ENCODE assay signal across 25 cellular contexts in genomic region chr7:44388089-44388970, GRCh38.
A peak's percentile ranks its signal among the peaks of the same experiment; 100 is the strongest.
DNase-seq lines count a peak whose midpoint lies in the region; ATAC-seq and TF ChIP-seq lines count a peak whose summit lies in the region.
"Had no signal": no experiment of that assay in that cellular context is flagged by ENCODE, and none has a peak within 500 bp of the region (broad histone marks: within the 10 kb centered on the region; RNA-seq: fewer than 3 reads in every experiment).

No MANE protein-coding gene starts in this region.

- H3K4me1 ChIP-seq in heart left ventricle (peaks cover 0 to 21% (median 7%) of the 10 kb centered on the region in 12 donors), thoracic aorta (ENCODE audit: control insufficient read depth in 1 of 2, low read depth in 2 of 2) (peaks cover 18 to 55% of the 10 kb centered on the region in 2 donors)
- H3K4me1 ChIP-seq: esophagus squamous epithelium, upper lobe of left lung had no signal

- H3K4me3 ChIP-seq in heart left ventricle (no peak overlapping the region), thoracic aorta (no peak overlapping the region)
- H3K4me3 ChIP-seq: esophagus squamous epithelium, upper lobe of left lung had no signal

- no peaks in the 10 kb centered on the region for H3K27me3 ChIP-seq in heart left ventricle
- H3K27me3 ChIP-seq in thoracic aorta (replicated peaks; ENCODE audit: insufficient read depth): no peaks in the 10 kb centered on the region
- H3K27me3 ChIP-seq: esophagus squamous epithelium, upper lobe of left lung had no signal

- H3K36me3 ChIP-seq in heart left ventricle (peaks cover 0 to 94% (median 83%) of the 10 kb centered on the region in 9 donors), thoracic aorta (peaks cover 14% of the 10 kb centered on the region)

- WGBS in heart left ventricle, 4 donors: 92 to 95% (median 93%) methylated on average over 14 of the region's 14 CpGs

- H3K9me3 ChIP-seq in heart left ventricle: no peaks in the 10 kb centered on the region
- H3K9me3 ChIP-seq in thoracic aorta: no peaks in the 10 kb centered on the region
- H3K9me3 ChIP-seq: esophagus squamous epithelium, upper lobe of left lung had no signal

- TF ChIP-seq CTCF in heart left ventricle (IDR thresholded peaks at IDR 0.05) (no peak), thoracic aorta (IDR thresholded peaks at IDR 0.05) (no peak)

- ATAC-seq in heart left ventricle (no peak), thoracic aorta (ENCODE audit: insufficient number of reproducible peaks, low FRiP score, low read depth) (no peak), GM19397 (IDR thresholded peaks at IDR 0.05; ENCODE audit: unreplicated experiment) (no peak), HG02884 (IDR thresholded peaks at IDR 0.05; ENCODE audit: unreplicated experiment) (no peak)
- ATAC-seq: activated T-cell treated with anti-CD3 and anti-CD28 coated beads, Interleukin-2, amount 50 U/mL, for 4 hours; Panc1 had no signal

- DNase-seq in cardiac septum (ENCODE audit: low spot score) (peak; percentile 46), heart left ventricle (no peak), cerebellum (ENCODE audit: low spot score) (peak; percentile 88), middle frontal gyrus (ENCODE audit: extremely low spot score, low spot score) (peak; percentile 48), thoracic aorta (ENCODE audit: low spot score) (no peak)
- no peak for DNase-seq in activated effector memory CD4-positive, alpha-beta T cell treated with anti-CD3 and anti-CD28 coated beads, Interleukin-2, amount 50 U/mL, for 16 hours
- DNase-seq: activated CD4-positive, alpha-beta memory T cell treated with anti-CD3 and anti-CD28 coated beads for 36 hours; activated CD4-positive, CD25-positive, alpha-beta regulatory T cell treated with anti-CD3 and anti-CD28 coated beads, Interleukin-2, amount 50 U/mL, for 72 hours; activated naive CD4-positive, alpha-beta T cell; activated T-cell treated with anti-CD3 and anti-CD28 coated beads, Interleukin-2, amount 50 U/mL, for 4 hours; esophagus squamous epithelium; foreskin melanocyte; mesenchymal stem cell; MV-4-11; NCI-H146; NCI-H2171 treated with DMSO at 0.1 percent for 48 hours; NCI-H510A treated with DMSO at 0.1 percent for 48 hours; SIG-M5; small intestine; stimulated activated CD8-positive, alpha-beta memory T cell treated with anti-CD3 and anti-CD28 coated beads, Interleukin-4, amount 100 ng/mL, for 48 hours; T-helper 1 cell had no signal

- no peak for TF ChIP-seq POLR2A in heart left ventricle (IDR thresholded peaks at IDR 0.05)

- H3K27ac ChIP-seq in heart left ventricle (no peak overlapping the region), thoracic aorta (peak overlapping the region; percentile 15 to 46)
- H3K27ac ChIP-seq: esophagus squamous epithelium, upper lobe of left lung had no signal

- intact Hi-C loops in cardiac septum (cut with DNase I) (no loop called here), heart left ventricle (cut with DNase I) (no loop called here)

Comparison
In these comparisons a context has a peak if more than half of its experiments do, and no peak if none do; other contexts are left out.
1. DNase-seq: peak in cardiac septum (single experiment), cerebellum (single experiment) and middle frontal gyrus (single experiment); none in heart left ventricle (0 of 5), thoracic aorta (single experiment) and activated effector memory CD4-positive, alpha-beta T cell treated with anti-CD3 and anti-CD28 coated beads, Interleukin-2, amount 50 U/mL, for 16 hours (single experiment).
2. H3K27ac ChIP-seq: peak in thoracic aorta (2 of 2); none in heart left ventricle (0 of 12).